Comparison of ENCODE assay signal across 8 cellular contexts in genomic region chr20:17570347-17571152, GRCh38. TPM values are rescaled to one million over a fixed set of nuclear protein-coding genes. Genes with fewer than 3 reads are reported as not detected.
DNase-seq lines count a peak whose midpoint lies in the region; ATAC-seq and TF ChIP-seq lines count a peak whose summit lies in the region.

No MANE protein-coding gene starts in this region.

- peak overlapping the region; percentile 83 to 97 (median 89) for H3K4me3 ChIP-seq in skeletal muscle tissue (ENCODE audit: low read length in 3 of 3)

- peak overlapping the region; percentile 94 for H3K27ac Mint-ChIP-seq in central memory CD8-positive, alpha-beta T cell (ENCODE audit: low read depth)

- peaks cover 12% of the 10 kb centered on the region for H3K36me3 Mint-ChIP-seq in central memory CD8-positive, alpha-beta T cell (ENCODE audit: insufficient read depth)

- no peaks in the 10 kb centered on the region for H3K9me3 ChIP-seq in skeletal muscle tissue (ENCODE audit: control insufficient read depth in 3 of 3, low read length in 3 of 3)

- no peaks in the 10 kb centered on the region for H3K27me3 ChIP-seq in skeletal muscle tissue (ENCODE audit: control insufficient read depth in 3 of 3, insufficient read depth in 3 of 3, low read length in 3 of 3)

- H3K36me3 ChIP-seq in skeletal muscle tissue (ENCODE audit: control insufficient read depth in 3 of 3, insufficient read depth in 3 of 3, low read length in 3 of 3), result no peaks in the 10 kb centered on the region

- H3K27me3 Mint-ChIP-seq in central memory CD8-positive, alpha-beta T cell, result no peaks in the 10 kb centered on the region

- DNase-seq in NCI-H1417 (lab: John Stamatoyannopoulos, UW) (peak in 2 of 3 experiments; percentile 84 to 85), NCI-H1417 treated with DMSO at 0.1 percent for 48 hours (lab: John Stamatoyannopoulos, UW) (no peak), iris pigment epithelial cell (ENCODE audit: low read depth) (peak; percentile 44)
- no peak for DNase-seq in central memory CD8-positive, alpha-beta T cell (ENCODE audit: low spot score in 2 of 2)

- no peak for TF ChIP-seq EP300 in Ishikawa (IDR thresholded peaks at IDR 0.05; ENCODE audit: borderline replicate concordance)

- 0 out of 2 replicates have a peak, but pooled peaks have one; percentile 3 for TF ChIP-seq RAD21 in Ishikawa (IDR thresholded peaks at IDR 0.05; ENCODE audit: low read depth)

- H3K4me1 ChIP-seq in skeletal muscle tissue (ENCODE audit: control insufficient read depth in 3 of 3, insufficient read depth in 3 of 3, low read length in 3 of 3), result peaks cover 11 to 29% (median 18%) of the 10 kb centered on the region in 3 donors

- peak overlapping the region; percentile 88 to 96 (median 90) for H3K9ac ChIP-seq in skeletal muscle tissue (ENCODE audit: low read depth in 1 of 3, low read length in 3 of 3)

- ATAC-seq in GM21723 (IDR thresholded peaks at IDR 0.05; ENCODE audit: unreplicated experiment), result peak; percentile 52
- ATAC-seq in SK-N-SH treated with all-trans-retinoic acid at 6 μM for 48 hours, result peak; percentile 65
- ATAC-seq in central memory CD8-positive, alpha-beta T cell (replicated peaks; ENCODE audit: extremely low read depth, poor library complexity, severe bottlenecking), result peak; percentile 40

- peaks cover 34% of the 10 kb centered on the region for H3K4me1 Mint-ChIP-seq in central memory CD8-positive, alpha-beta T cell

- H3K27ac ChIP-seq in skeletal muscle tissue (ENCODE audit: low read depth, low read length), result peak overlapping the region; percentile 96

- H3K9me3 Mint-ChIP-seq in central memory CD8-positive, alpha-beta T cell, result no peaks in the 10 kb centered on the region

- H3K4me3 Mint-ChIP-seq in central memory CD8-positive, alpha-beta T cell, result peak overlapping the region; percentile 97

TF ChIP-seq in Ishikawa, 13 proteins besides CTCF, POLR2A, EP300 and RAD21:
- TF ChIP-seq NFIC (IDR thresholded peaks at IDR 0.05) (peak; percentile 24; the same call in 1 of the 2 replicates), CEBPB (IDR thresholded peaks at IDR 0.05) (no peak), ZBTB7A (IDR thresholded peaks at IDR 0.05; ENCODE audit: low read depth) (peak; percentile 92; the same call in 1 of the 2 replicates)

TF ChIP-seq in SK-N-SH treated with all-trans-retinoic acid at 6 μM for 48 hours, 23 proteins besides CTCF, POLR2A, EP300 and RAD21:
- no peak for TF ChIP-seq ZFP3 (CRISPR knock-in tag; IDR thresholded peaks at IDR 0.05)
- peak; percentile 10; the same call in 1 of the 2 replicates for TF ChIP-seq TCF4 (CRISPR knock-in tag; IDR thresholded peaks at IDR 0.05; ENCODE audit: borderline replicate concordance)
- TF ChIP-seq POU6F1 (CRISPR knock-in tag; IDR thresholded peaks at IDR 0.05; ENCODE audit: borderline replicate concordance, low read depth), result no peak

RNA-seq across cellular contexts. Expression of gene DSTN, which starts 0.7 kb away (rescaled TPM):
- 104 TPM for total RNA-seq in skeletal muscle tissue

RNA-seq across cellular contexts. Expression of gene BFSP1, which starts 39.4 kb away (rescaled TPM):
- 1.0 TPM for total RNA-seq in skeletal muscle tissue

Comparison
In these comparisons a context has a peak if more than half of its experiments do, and no peak if none do; other contexts are left out.
1. DNase-seq: peak in NCI-H1417 (2 of 3) and iris pigment epithelial cell (single experiment); none in NCI-H1417 treated with DMSO at 0.1 percent for 48 hours (single experiment) and central memory CD8-positive, alpha-beta T cell (0 of 2).
2. Peak in every context shown above with its lines, with median percentiles within 50 percentile points of each other: ATAC-seq.